In the genomic region with DNA sequence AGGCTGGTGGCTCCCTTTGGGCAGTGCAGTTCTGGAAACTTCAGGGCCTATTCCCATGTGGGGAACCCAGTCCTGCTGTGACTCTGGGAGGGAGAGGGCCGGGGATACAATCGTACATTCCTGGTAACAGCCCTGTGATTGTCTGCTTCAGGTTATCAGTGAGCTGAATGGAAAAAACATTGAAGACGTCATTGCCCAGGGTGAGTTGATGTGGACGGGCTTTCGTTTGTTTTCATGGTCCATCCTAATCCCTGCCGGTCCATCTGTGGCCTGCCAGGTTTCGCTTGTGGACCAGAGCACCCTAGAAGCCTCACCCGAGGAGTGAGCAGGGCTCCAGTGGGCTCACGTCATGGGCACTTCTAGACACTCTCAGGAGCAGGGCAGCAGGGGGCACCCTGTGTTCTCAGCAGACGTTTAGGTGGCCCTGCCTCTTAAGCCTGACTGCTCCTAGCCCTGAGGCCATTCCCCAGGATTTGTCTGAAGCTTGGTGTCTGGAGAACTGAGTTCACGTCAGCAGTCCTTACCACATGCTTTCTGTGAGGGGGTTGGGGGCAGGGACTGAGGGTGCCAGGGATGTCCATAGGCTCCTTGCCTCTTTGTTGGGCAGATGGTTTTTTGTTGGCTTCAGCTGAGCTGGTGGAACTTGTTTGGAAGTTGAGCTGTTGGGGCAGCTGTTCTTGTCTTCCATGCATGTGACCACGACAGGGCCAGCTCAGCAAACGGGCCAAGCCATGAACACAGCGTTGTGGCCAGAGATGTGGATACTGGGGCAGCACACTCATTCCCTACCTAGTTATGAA, we compare ENCODE assay signal across 1 cellular context.
TF ChIP-seq lines count a peak whose summit lies in the region.

No MANE protein-coding gene starts in this region.

TF ChIP-seq in endothelial cell of umbilical vein, 7 proteins besides CTCF, POLR2A, EP300 and RAD21:
- TF ChIP-seq EZH2 (IDR thresholded peaks at IDR 0.05; ENCODE audit: borderline replicate concordance, low read depth, low read length, severe bottlenecking) (no peak), FOS (IDR thresholded peaks at IDR 0.05; ENCODE audit: borderline replicate concordance, insufficient read depth, low read length) (no peak), POLR2AphosphoS5 (IDR thresholded peaks at IDR 0.05; ENCODE audit: insufficient read depth, low read depth, low read length) (no peak), JUN (IDR thresholded peaks at IDR 0.05; ENCODE audit: borderline replicate concordance, insufficient read depth, insufficient read length, low read depth) (no peak), GATA2 (IDR thresholded peaks at IDR 0.05; ENCODE audit: insufficient read depth, insufficient read length, low read depth, low read length) (no peak), MYC (IDR thresholded peaks at IDR 0.05; ENCODE audit: low read depth, low read length) (no peak)
- TF ChIP-seq, protein P1, sequence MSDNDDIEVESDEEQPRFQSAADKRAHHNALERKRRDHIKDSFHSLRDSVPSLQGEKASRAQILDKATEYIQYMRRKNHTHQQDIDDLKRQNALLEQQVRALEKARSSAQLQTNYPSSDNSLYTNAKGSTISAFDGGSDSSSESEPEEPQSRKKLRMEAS (IDR thresholded peaks at IDR 0.05; ENCODE audit: insufficient read depth, insufficient read length) = no peak
TF ChIP-seq in endothelial cell of umbilical vein: peak in this region for 0.
